In genomic region chr21:33478858-33479678, GRCh38 we compare ENCODE assay signal across 8 cellular contexts. TPM values are rescaled to one million over a fixed set of nuclear protein-coding genes. Genes with fewer than 3 reads are reported as not detected.
A peak's percentile ranks its signal among the peaks of the same experiment; 100 is the strongest.
DNase-seq lines count a peak whose midpoint lies in the region; ATAC-seq and TF ChIP-seq lines count a peak whose summit lies in the region.

No MANE protein-coding gene starts in this region.

- CTCF ChIA-PET in Panc1 (lab: Charles Lee), result no interaction called here

- H3K4me1 ChIP-seq in Panc1 (ENCODE audit: control insufficient read depth, insufficient read depth, low read length), result no peaks in the 10 kb centered on the region; the same call in 1 of the 2 replicates
- H3K4me1 ChIP-seq in vagina, result peaks cover 22% of the 10 kb centered on the region

- H3K27me3 ChIP-seq in Panc1 (ENCODE audit: control insufficient read depth, insufficient read depth, low read length), result no peaks in the 10 kb centered on the region
- no peaks in the 10 kb centered on the region for H3K27me3 ChIP-seq in vagina

- DNase-seq in AG08396 (ENCODE audit: low spot score) (peak; percentile 71), Panc1 (ENCODE audit: low read depth, low spot score) (no peak), germinal center (ENCODE audit: low spot score) (peak; percentile 47), omental fat pad (ENCODE audit: low spot score) (no peak), vagina (ENCODE audit: extremely low spot score in 2 of 2) (no peak)
- DNase-seq in activated naive CD4-positive, alpha-beta T cell (lab: John Stamatoyannopoulos, UW), result peak in 3 of 4 experiments; percentile 12 to 53 (median 37)

- in situ Hi-C loops in Panc1 (cut with HindIII; ENCODE audit: low pct_unique_long_range_greater_than_20kb, low sequenced_read_pairs), result no loop called here

- POLR2A ChIA-PET in Panc1 (lab: Charles Lee), result interaction anchor here (0.6 kb wide), 1 partner anchor 14 kb away, joined by 3 read pairs; no protein-coding TSS in a partner anchor

- no peak for TF ChIP-seq CTCF in Panc1 (IDR thresholded peaks at IDR 0.05)
- TF ChIP-seq CTCF in omental fat pad (IDR thresholded peaks at IDR 0.05), result no peak
- TF ChIP-seq CTCF in vagina (IDR thresholded peaks at IDR 0.05), result no peak

- intact Hi-C loops in Panc1 (cut with micrococcal nuclease; ENCODE audit: unreplicated experiment), result no loop called here
- intact Hi-C loops in vagina (cut with DNase I), result loop anchor here (1.0 kb wide), 1 partner anchor 64 kb away; the partner anchor contains the start of gene SON

- peak; percentile 22 for ATAC-seq in GM18873 (IDR thresholded peaks at IDR 0.05; ENCODE audit: low FRiP score, unreplicated experiment)
- ATAC-seq in HG03159 (IDR thresholded peaks at IDR 0.05; ENCODE audit: unreplicated experiment), result peak; percentile 19
- ATAC-seq in Panc1, result peak; percentile 40
- peak; percentile 24 for ATAC-seq in omental fat pad (ENCODE audit: low FRiP score)

- no TSS peak for BruUV-seq in Panc1 (replicated peaks; lab: Mats Ljungman, UMichigan)

- no peaks in the 10 kb centered on the region; the same call in 1 of the 2 replicates for H3K36me3 ChIP-seq in Panc1 (ENCODE audit: control insufficient read depth, insufficient read depth, low read length)
- no peaks in the 10 kb centered on the region for H3K36me3 ChIP-seq in vagina

- H3K9me3 ChIP-seq in Panc1 (ENCODE audit: control insufficient read depth, insufficient read depth, low read depth, low read length) (no peaks in the 10 kb centered on the region), vagina (no peaks in the 10 kb centered on the region)

- TF ChIP-seq POLR2A in vagina (IDR thresholded peaks at IDR 0.05), result no peak

- peak overlapping the region; percentile 75 for H3K27ac ChIP-seq in Panc1 (ENCODE audit: low read length)
- peak overlapping the region; percentile 88 for H3K27ac ChIP-seq in vagina

- H3K4me3 ChIP-seq in Panc1 (ENCODE audit: low read depth in 2 of 2, low read length in 2 of 2) (peak overlapping the region; percentile 74 to 80), vagina (peak overlapping the region; percentile 66 to 87)

RNA-seq across cellular contexts. Expression of gene TMEM50B, which starts 0.7 kb away (rescaled TPM):
- 18.5 TPM for total RNA-seq in Panc1 (2021; ENCODE audit: unreplicated experiment)
- polyA plus RNA-seq in Panc1 (2012; ENCODE audit: insufficient read length), result 16.9 TPM
- 10 to 100 TPM; 53.8 to 83.5 (median 57.0) TPM for total RNA-seq in omental fat pad
- total RNA-seq in vagina, result 42.5 TPM

RNA-seq across cellular contexts. Expression of gene DNAJC28, which starts 12.4 kb away (rescaled TPM):
- total RNA-seq in Panc1 (2021; ENCODE audit: unreplicated experiment) (1.5 TPM), omental fat pad (1 to 10 TPM; 1.0 to 2.0 (median 1.3) TPM), vagina (1.5 TPM)
- 0.80 TPM for polyA plus RNA-seq in Panc1 (2012; ENCODE audit: insufficient read length)

Comparison
In these comparisons a context has a peak if more than half of its experiments do, and no peak if none do; other contexts are left out.
1. DNase-seq: peak in AG08396 (single experiment), activated naive CD4-positive, alpha-beta T cell (3 of 4) and germinal center (single experiment); none in Panc1 (single experiment), omental fat pad (single experiment) and vagina (0 of 2).
2. Peak in every context shown above with its lines, with median percentiles within 50 percentile points of each other: ATAC-seq.